Comparison of ENCODE assay signal across 1 cellular context in genomic region chr6:14804444-14805210, GRCh38.
TF ChIP-seq lines count a peak whose summit lies in the region.

No MANE protein-coding gene starts in this region.

TF ChIP-seq in HepG2, 621 proteins besides CTCF, POLR2A, EP300 and RAD21 (continued from another document):
- TF ChIP-seq MNT (IDR thresholded peaks at IDR 0.05) (peak; percentile 97), ZBTB14 (CRISPR knock-in tag; IDR thresholded peaks at IDR 0.05) (0 out of 2 replicates have a peak, but pooled peaks have one; percentile 19), NFKB2 (CRISPR knock-in tag; IDR thresholded peaks at IDR 0.05; ENCODE audit: borderline replicate concordance) (peak; percentile 42; the same call in 1 of the 2 replicates), RFX5 (IDR thresholded peaks at IDR 0.05; ENCODE audit: low read depth, low read length) (peak; percentile 17; the same call in 1 of the 2 replicates), SPEN (CRISPR knock-in tag; IDR thresholded peaks at IDR 0.05; ENCODE audit: low read depth) (0 out of 2 replicates have a peak, but pooled peaks have one; percentile 47), POLR2AphosphoS2 (IDR thresholded peaks at IDR 0.05; ENCODE audit: low read depth, low read length) (no peak), FOXC1 (CRISPR knock-in tag; IDR thresholded peaks at IDR 0.05; ENCODE audit: borderline replicate concordance) (0 out of 2 replicates have a peak, but pooled peaks have one; percentile 19), ZFAT (CRISPR knock-in tag; conservative IDR thresholded peaks at IDR 0.05) (0 out of 2 replicates have a peak, but pooled peaks have one; percentile 43), ZNF354B (CRISPR knock-in tag; IDR thresholded peaks at IDR 0.05) (no peak), HMG20B (CRISPR knock-in tag; conservative IDR thresholded peaks at IDR 0.05) (no peak), ZNF180 (CRISPR knock-in tag; IDR thresholded peaks at IDR 0.05; ENCODE audit: borderline replicate concordance, low read depth) (peak; percentile 36; the same call in 1 of the 2 replicates), ZNF709 (CRISPR knock-in tag; IDR thresholded peaks at IDR 0.05) (0 out of 2 replicates have a peak, but pooled peaks have one; percentile 35), ZNF598 (CRISPR knock-in tag; IDR thresholded peaks at IDR 0.05; ENCODE audit: borderline replicate concordance) (0 out of 2 replicates have a peak, but pooled peaks have one; percentile 22), ZNF24 (IDR thresholded peaks at IDR 0.05) (no peak), IRF9 (CRISPR knock-in tag; IDR thresholded peaks at IDR 0.05; ENCODE audit: borderline replicate concordance) (peak; percentile 57; the same call in 1 of the 2 replicates), ZNF660 (CRISPR knock-in tag; IDR thresholded peaks at IDR 0.05; ENCODE audit: borderline replicate concordance, low read depth) (no peak), SNAPC5 (CRISPR knock-in tag; IDR thresholded peaks at IDR 0.05; ENCODE audit: borderline replicate concordance) (no peak), SRSF4 (IDR thresholded peaks at IDR 0.05; ENCODE audit: low read depth, low read length, poor library complexity, severe bottlenecking) (no peak), CHCHD3 (CRISPR knock-in tag; IDR thresholded peaks at IDR 0.05) (no peak), HNF4A (CRISPR knock-in tag; IDR thresholded peaks at IDR 0.05) (peak; percentile 46; the same call in 1 of the 2 replicates)
- TF ChIP-seq, protein P1, sequence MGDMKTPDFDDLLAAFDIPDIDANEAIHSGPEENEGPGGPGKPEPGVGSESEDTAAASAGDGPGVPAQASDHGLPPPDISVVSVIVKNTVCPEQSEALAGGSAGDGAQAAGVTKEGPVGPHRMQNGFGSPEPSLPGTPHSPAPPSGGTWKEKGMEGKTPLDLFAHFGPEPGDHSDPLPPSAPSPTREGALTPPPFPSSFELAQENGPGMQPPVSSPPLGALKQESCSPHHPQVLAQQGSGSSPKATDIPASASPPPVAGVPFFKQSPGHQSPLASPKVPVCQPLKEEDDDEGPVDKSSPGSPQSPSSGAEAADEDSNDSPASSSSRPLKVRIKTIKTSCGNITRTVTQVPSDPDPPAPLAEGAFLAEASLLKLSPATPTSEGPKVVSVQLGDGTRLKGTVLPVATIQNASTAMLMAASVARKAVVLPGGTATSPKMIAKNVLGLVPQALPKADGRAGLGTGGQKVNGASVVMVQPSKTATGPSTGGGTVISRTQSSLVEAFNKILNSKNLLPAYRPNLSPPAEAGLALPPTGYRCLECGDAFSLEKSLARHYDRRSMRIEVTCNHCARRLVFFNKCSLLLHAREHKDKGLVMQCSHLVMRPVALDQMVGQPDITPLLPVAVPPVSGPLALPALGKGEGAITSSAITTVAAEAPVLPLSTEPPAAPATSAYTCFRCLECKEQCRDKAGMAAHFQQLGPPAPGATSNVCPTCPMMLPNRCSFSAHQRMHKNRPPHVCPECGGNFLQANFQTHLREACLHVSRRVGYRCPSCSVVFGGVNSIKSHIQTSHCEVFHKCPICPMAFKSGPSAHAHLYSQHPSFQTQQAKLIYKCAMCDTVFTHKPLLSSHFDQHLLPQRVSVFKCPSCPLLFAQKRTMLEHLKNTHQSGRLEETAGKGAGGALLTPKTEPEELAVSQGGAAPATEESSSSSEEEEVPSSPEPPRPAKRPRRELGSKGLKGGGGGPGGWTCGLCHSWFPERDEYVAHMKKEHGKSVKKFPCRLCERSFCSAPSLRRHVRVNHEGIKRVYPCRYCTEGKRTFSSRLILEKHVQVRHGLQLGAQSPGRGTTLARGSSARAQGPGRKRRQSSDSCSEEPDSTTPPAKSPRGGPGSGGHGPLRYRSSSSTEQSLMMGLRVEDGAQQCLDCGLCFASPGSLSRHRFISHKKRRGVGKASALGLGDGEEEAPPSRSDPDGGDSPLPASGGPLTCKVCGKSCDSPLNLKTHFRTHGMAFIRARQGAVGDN (CRISPR knock-in tag; IDR thresholded peaks at IDR 0.05), result peak; percentile 55
- TF ChIP-seq, protein P2, sequence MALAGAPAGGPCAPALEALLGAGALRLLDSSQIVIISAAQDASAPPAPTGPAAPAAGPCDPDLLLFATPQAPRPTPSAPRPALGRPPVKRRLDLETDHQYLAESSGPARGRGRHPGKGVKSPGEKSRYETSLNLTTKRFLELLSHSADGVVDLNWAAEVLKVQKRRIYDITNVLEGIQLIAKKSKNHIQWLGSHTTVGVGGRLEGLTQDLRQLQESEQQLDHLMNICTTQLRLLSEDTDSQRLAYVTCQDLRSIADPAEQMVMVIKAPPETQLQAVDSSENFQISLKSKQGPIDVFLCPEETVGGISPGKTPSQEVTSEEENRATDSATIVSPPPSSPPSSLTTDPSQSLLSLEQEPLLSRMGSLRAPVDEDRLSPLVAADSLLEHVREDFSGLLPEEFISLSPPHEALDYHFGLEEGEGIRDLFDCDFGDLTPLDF (CRISPR knock-in tag; IDR thresholded peaks at IDR 0.05), result no peak
- TF ChIP-seq, protein P3, sequence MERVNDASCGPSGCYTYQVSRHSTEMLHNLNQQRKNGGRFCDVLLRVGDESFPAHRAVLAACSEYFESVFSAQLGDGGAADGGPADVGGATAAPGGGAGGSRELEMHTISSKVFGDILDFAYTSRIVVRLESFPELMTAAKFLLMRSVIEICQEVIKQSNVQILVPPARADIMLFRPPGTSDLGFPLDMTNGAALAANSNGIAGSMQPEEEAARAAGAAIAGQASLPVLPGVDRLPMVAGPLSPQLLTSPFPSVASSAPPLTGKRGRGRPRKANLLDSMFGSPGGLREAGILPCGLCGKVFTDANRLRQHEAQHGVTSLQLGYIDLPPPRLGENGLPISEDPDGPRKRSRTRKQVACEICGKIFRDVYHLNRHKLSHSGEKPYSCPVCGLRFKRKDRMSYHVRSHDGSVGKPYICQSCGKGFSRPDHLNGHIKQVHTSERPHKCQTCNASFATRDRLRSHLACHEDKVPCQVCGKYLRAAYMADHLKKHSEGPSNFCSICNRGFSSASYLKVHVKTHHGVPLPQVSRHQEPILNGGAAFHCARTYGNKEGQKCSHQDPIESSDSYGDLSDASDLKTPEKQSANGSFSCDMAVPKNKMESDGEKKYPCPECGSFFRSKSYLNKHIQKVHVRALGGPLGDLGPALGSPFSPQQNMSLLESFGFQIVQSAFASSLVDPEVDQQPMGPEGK (CRISPR knock-in tag; IDR thresholded peaks at IDR 0.05), result peak; percentile 54; the same call in 1 of the 2 replicates
- TF ChIP-seq, protein P4, sequence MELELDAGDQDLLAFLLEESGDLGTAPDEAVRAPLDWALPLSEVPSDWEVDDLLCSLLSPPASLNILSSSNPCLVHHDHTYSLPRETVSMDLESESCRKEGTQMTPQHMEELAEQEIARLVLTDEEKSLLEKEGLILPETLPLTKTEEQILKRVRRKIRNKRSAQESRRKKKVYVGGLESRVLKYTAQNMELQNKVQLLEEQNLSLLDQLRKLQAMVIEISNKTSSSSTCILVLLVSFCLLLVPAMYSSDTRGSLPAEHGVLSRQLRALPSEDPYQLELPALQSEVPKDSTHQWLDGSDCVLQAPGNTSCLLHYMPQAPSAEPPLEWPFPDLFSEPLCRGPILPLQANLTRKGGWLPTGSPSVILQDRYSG (CRISPR knock-in tag; IDR thresholded peaks at IDR 0.05), result peak; percentile 74; the same call in 1 of the 2 replicates
